ENCODE assay signal across 9 cellular contexts in the genomic region with DNA sequence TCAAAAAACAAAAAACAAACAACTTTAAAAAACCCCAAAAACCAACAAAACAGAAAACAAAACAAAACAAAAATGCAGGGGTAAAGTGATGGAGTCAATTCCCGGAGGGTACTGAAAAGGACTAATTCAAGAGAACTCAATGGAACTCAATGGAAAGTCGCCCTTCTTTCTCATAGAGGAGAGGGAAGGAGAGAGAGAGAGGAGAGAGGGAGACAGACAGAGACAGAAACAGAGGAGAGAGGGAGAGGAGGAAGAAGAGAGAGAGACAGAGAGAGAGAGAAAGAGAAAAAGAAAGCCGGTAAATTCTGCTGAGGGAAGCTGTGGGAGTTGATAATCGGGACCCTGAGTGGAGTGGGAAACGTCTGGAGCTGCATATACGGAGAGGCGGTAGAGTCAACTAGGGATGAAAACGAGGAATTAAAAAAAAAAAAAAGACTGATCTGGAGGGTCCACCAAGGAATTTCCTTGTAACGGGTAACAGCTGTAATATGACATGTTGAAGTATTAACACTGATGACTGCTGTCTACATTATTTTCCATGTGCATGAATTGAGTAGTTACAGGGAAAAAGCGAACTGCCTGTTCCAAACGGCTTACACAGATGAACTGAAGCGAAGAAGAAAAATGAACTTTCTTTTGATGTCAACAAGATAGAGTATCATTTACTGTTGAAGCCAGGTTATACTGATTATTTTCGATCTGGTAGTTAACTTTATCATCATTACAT. TPM values are rescaled to one million over a fixed set of nuclear protein-coding genes. Genes with fewer than 3 reads are reported as not detected.
A peak's percentile ranks its signal among the peaks of the same experiment; 100 is the strongest.
DNase-seq lines count a peak whose midpoint lies in the region; ATAC-seq and TF ChIP-seq lines count a peak whose summit lies in the region.
"Had no signal": no experiment of that assay in that cellular context is flagged by ENCODE, and none has a peak within 500 bp of the region (broad histone marks: within the 10 kb centered on the region; RNA-seq: fewer than 3 reads in every experiment).

No MANE protein-coding gene starts in this region.

- TF ChIP-seq POLR2A in body of pancreas (IDR thresholded peaks at IDR 0.05) (no peak), uterus (IDR thresholded peaks at IDR 0.05) (no peak)

- 8 to 19% methylated on average over 13 of the region's 13 CpGs for WGBS in body of pancreas, 2 donors
- WGBS in liver = 18% methylated on average over 13 of the region's 13 CpGs

- ATAC-seq in body of pancreas (no peak), GM21526 (IDR thresholded peaks at IDR 0.05; ENCODE audit: low FRiP score, unreplicated experiment) (no peak)

- H3K4me1 ChIP-seq in body of pancreas (peaks cover 55% of the 10 kb centered on the region), liver (ENCODE audit: control insufficient read depth in 4 of 4, insufficient read depth in 4 of 4, low read length in 3 of 4) (peaks cover 0 to 27% (median 11%) of the 10 kb centered on the region in 4 donors), uterus (no peaks in the 10 kb centered on the region)

- peak overlapping the region; percentile 6 to 29 for H3K4me3 ChIP-seq in body of pancreas
- peak overlapping the region; percentile 36 to 88 (median 73) for H3K4me3 ChIP-seq in liver (ENCODE audit: low read depth in 1 of 3, low read length in 3 of 3)
- peak overlapping the region; percentile 40 to 49 for H3K4me3 ChIP-seq in uterus

- intact Hi-C loops in body of pancreas (cut with DNase I) (no loop called here), uterus (cut with DNase I; ENCODE audit: low total_unique reads) (no loop called here)

- H3K27ac ChIP-seq in body of pancreas = peak overlapping the region; percentile 89 to 94 (median 92)
- H3K27ac ChIP-seq in liver (ENCODE audit: low read depth in 1 of 2, low read length in 2 of 2) = peak overlapping the region; percentile 87 to 96
- H3K27ac ChIP-seq in uterus = peak overlapping the region; percentile 86

- TF ChIP-seq RAD21 in liver (IDR thresholded peaks at IDR 0.05) = no peak

- no peak for TF ChIP-seq CTCF in body of pancreas (IDR thresholded peaks at IDR 0.05)
- TF ChIP-seq CTCF in liver (IDR thresholded peaks at IDR 0.05; ENCODE audit: low read depth, low read length, missing input control) = no peak
- TF ChIP-seq CTCF in uterus (IDR thresholded peaks at IDR 0.05) = no peak

- H3K27me3 ChIP-seq in body of pancreas (no peaks in the 10 kb centered on the region), liver (ENCODE audit: control insufficient read depth in 4 of 4, insufficient read depth in 4 of 4, low read length in 3 of 4) (no peaks in the 10 kb centered on the region), uterus (no peaks in the 10 kb centered on the region)

- H3K9ac ChIP-seq in liver (ENCODE audit: low read depth in 1 of 2, low read length in 2 of 2) = peak overlapping the region; percentile 18 to 91

- DNase-seq in NCI-H748 treated with DMSO at 0.1 percent for 48 hours (lab: John Stamatoyannopoulos, UW) (peak; percentile 28), NCI-H748 (lab: John Stamatoyannopoulos, UW; ENCODE audit: unreplicated experiment) (no peak), body of pancreas (no peak), uterus (no peak), D341Med (ENCODE audit: low spot score) (no peak), anterior cingulate cortex (lab: John Stamatoyannopoulos, UW) (no peak)
- DNase-seq: NCI-H446 treated with DMSO at 0.1 percent for 48 hours had no signal

- H3K9me3 ChIP-seq in body of pancreas (no peaks in the 10 kb centered on the region), liver (ENCODE audit: control insufficient read depth in 4 of 4, low read length in 3 of 4) (no peaks in the 10 kb centered on the region), uterus (no peaks in the 10 kb centered on the region)

- no peaks in the 10 kb centered on the region for H3K36me3 ChIP-seq in body of pancreas (replicated peaks in 1 of 2; ENCODE audit: insufficient read depth in 1 of 2, low read depth in 2 of 2)
- H3K36me3 ChIP-seq in liver (ENCODE audit: control insufficient read depth in 4 of 4, insufficient read depth in 3 of 4, low read depth in 1 of 4, low read length in 3 of 4) = no peaks in the 10 kb centered on the region
- no peaks in the 10 kb centered on the region for H3K36me3 ChIP-seq in uterus

TF ChIP-seq in liver, 16 proteins besides CTCF, POLR2A, EP300 and RAD21:
- TF ChIP-seq REST (IDR thresholded peaks at IDR 0.05) (peak; percentile 11), SP1 (IDR thresholded peaks at IDR 0.05) (no peak), JUND (IDR thresholded peaks at IDR 0.05) (no peak), YY1 (IDR thresholded peaks at IDR 0.05) (no peak)

RNA-seq across cellular contexts. Expression of gene ZC2HC1C, which starts 1.0 kb away (rescaled TPM):
- total RNA-seq in body of pancreas (1 to 10 TPM; 7.3 to 7.8 TPM), liver (1 to 10 TPM in 1 of 2 donors, under 1 TPM in 1; 0.56 to 5.9 TPM), uterus (1 to 10 TPM in 2 of 4 donors, under 1 TPM in 1, not detected in 1; 0.26 to 4.7 (median 2.4) TPM)
- polyA plus RNA-seq in liver = 1 to 10 TPM; 3.4 to 3.6 TPM

RNA-seq across cellular contexts. Expression of gene ACYP1, which starts 4.6 kb away (rescaled TPM):
- total RNA-seq in body of pancreas = 1 to 10 TPM; 8.3 to 9.9 TPM
- total RNA-seq in liver = 1 to 10 TPM; 4.9 to 7.5 TPM
- 1 to 10 TPM; 2.1 to 3.1 TPM for polyA plus RNA-seq in liver
- 10 to 100 TPM; 11.8 to 30.6 (median 21.4) TPM for total RNA-seq in uterus

RNA-seq across cellular contexts. Expression of gene MLH3, which starts 17.2 kb away (rescaled TPM):
- total RNA-seq in body of pancreas = 10 to 100 TPM; 18.2 to 23.7 TPM
- 10 to 100 TPM in 1 of 2 donors, 1 to 10 TPM in 1; 7.4 to 29.7 TPM for total RNA-seq in liver
- 10 to 100 TPM in 1 of 2 donors, 1 to 10 TPM in 1; 5.8 to 12.4 TPM for polyA plus RNA-seq in liver
- total RNA-seq in uterus = 10 to 100 TPM; 16.4 to 83.4 (median 50.1) TPM

RNA-seq across cellular contexts. Expression of gene NEK9, which starts 58.4 kb away (rescaled TPM):
- total RNA-seq in body of pancreas = 10 to 100 TPM; 26.4 to 38.4 TPM
- 10 to 100 TPM; 35.2 to 46.0 TPM for total RNA-seq in liver
- polyA plus RNA-seq in liver = 10 to 100 TPM; 13.4 to 24.3 TPM
- total RNA-seq in uterus = 100 to 1,000 TPM in 1 of 4 donors, 10 to 100 TPM in 3; 51.2 to 115 (median 71.4) TPM

Comparison
In these comparisons a context has a peak if more than half of its experiments do, and no peak if none do; other contexts are left out.
1. H3K4me3 ChIP-seq: peak in every context shown above with its lines; median percentile 73 in liver; 44 in uterus; 18 in body of pancreas.